25 cellular contexts compared by ENCODE assay signal in genomic region chr7:106901870-106902441, GRCh38. TPM values are rescaled to one million over a fixed set of nuclear protein-coding genes. Genes with fewer than 3 reads are reported as not detected.
A peak's percentile ranks its signal among the peaks of the same experiment; 100 is the strongest.
DNase-seq lines count a peak whose midpoint lies in the region; ATAC-seq and TF ChIP-seq lines count a peak whose summit lies in the region.
"Had no signal": no experiment of that assay in that cellular context is flagged by ENCODE, and none has a peak within 500 bp of the region (broad histone marks: within the 10 kb centered on the region; RNA-seq: fewer than 3 reads in every experiment).

No MANE protein-coding gene starts in this region.

- H3K9me3 ChIP-seq in CD4-positive, alpha-beta memory T cell (ENCODE audit: control insufficient read depth in 1 of 2, low read length in 2 of 2): no peaks in the 10 kb centered on the region
- no peaks in the 10 kb centered on the region for H3K9me3 ChIP-seq in naive thymus-derived CD4-positive, alpha-beta T cell (ENCODE audit: control insufficient read depth in 2 of 3, low read length in 3 of 3)
- H3K9me3 ChIP-seq: ascending aorta, lower lobe of right lung, pancreas, right lobe of liver, testis had no signal

- no peak for TF ChIP-seq CTCF in activated B cell treated with CpG ODN at 0.5 μM for 24 hours (IDR thresholded peaks at IDR 0.05)

- intact Hi-C loops in CD4-positive, alpha-beta memory T cell (cut with micrococcal nuclease): no loop called here
- intact Hi-C loops in activated B cell treated with CpG ODN at 0.5 μM for 24 hours (cut with micrococcal nuclease): no loop called here
- intact Hi-C loops in naive thymus-derived CD4-positive, alpha-beta T cell (cut with micrococcal nuclease): no loop called here

- H3K27me3 Mint-ChIP-seq in CD4-positive, alpha-beta memory T cell: no peaks in the 10 kb centered on the region
- H3K27me3 Mint-ChIP-seq in activated B cell treated with CpG ODN at 0.5 μM for 24 hours: no peaks in the 10 kb centered on the region
- H3K27me3 Mint-ChIP-seq in naive thymus-derived CD4-positive, alpha-beta T cell: no peaks in the 10 kb centered on the region

- peaks cover 0 to 9% (median 3%) of the 10 kb centered on the region in 8 donors for H3K9me3 Mint-ChIP-seq in CD4-positive, alpha-beta memory T cell
- peaks cover 4% of the 10 kb centered on the region for H3K9me3 Mint-ChIP-seq in activated B cell treated with CpG ODN at 0.5 μM for 24 hours
- H3K9me3 Mint-ChIP-seq in naive thymus-derived CD4-positive, alpha-beta T cell: peaks cover 0 to 21% (median 5%) of the 10 kb centered on the region in 11 donors

- peak; percentile 39 to 53 for DNase-seq in AML-193 (lab: John Stamatoyannopoulos, UW)
- DNase-seq in CD4-positive, alpha-beta memory T cell: no peak
- DNase-seq in activated B cell treated with CpG ODN at 0.5 μM for 24 hours: no peak
- DNase-seq in naive thymus-derived CD4-positive, alpha-beta T cell: no peak
- DNase-seq in dermis blood vessel endothelial cell: no peak
- DNase-seq in effector CD8-positive, alpha-beta T cell (lab: John Stamatoyannopoulos, UW): no peak
- DNase-seq in DMS153 (lab: John Stamatoyannopoulos, UW): no peak
- DNase-seq: activated effector memory CD4-positive, alpha-beta T cell treated with anti-CD3 and anti-CD28 coated beads, Interleukin-2, amount 50 U/mL, for 16 hours; DMS79 treated with DMSO at 0.1 percent for 48 hours; foreskin melanocyte; H9; KG1; lower lobe of right lung; NCI-H1048; NCI-H2081 treated with DMSO at 0.1 percent for 48 hours; NK-92 treated with Interleukin-12 subunit alpha and Interleukin-12 subunit beta, amount 100 ng/mL, for 24 hours; pancreas; right lobe of liver; T-helper 9 cell; testis had no signal

- peak overlapping the region; percentile 4 to 91 (median 58) for H3K27ac Mint-ChIP-seq in CD4-positive, alpha-beta memory T cell
- peak overlapping the region; percentile 11 for H3K27ac Mint-ChIP-seq in activated B cell treated with CpG ODN at 0.5 μM for 24 hours
- peak overlapping the region in 7 of 9 donors; percentile 1 to 83 (median 52) for H3K27ac Mint-ChIP-seq in naive thymus-derived CD4-positive, alpha-beta T cell
- H3K27ac Mint-ChIP-seq: H9 had no signal

- peaks cover 16% of the 10 kb centered on the region for H3K4me1 ChIP-seq in CD4-positive, alpha-beta memory T cell (ENCODE audit: insufficient read depth, low read length)
- peaks cover 4 to 5% of the 10 kb centered on the region in 2 donors for H3K4me1 ChIP-seq in naive thymus-derived CD4-positive, alpha-beta T cell (ENCODE audit: control insufficient read depth in 2 of 2, insufficient read depth in 2 of 2, low read length in 2 of 2)
- H3K4me1 ChIP-seq: ascending aorta, lower lobe of right lung, pancreas, right lobe of liver, testis had no signal

- ATAC-seq in activated B cell treated with CpG ODN at 0.5 μM for 24 hours (ENCODE audit: low read depth) (no peak), GM18867 (IDR thresholded peaks at IDR 0.05; ENCODE audit: unreplicated experiment) (no peak)
- no peak for ATAC-seq in naive thymus-derived CD4-positive, alpha-beta T cell
- ATAC-seq: lower lobe of right lung, pancreas had no signal

- POLR2A ChIA-PET in CD4-positive, alpha-beta memory T cell (lab: Charles Lee; ENCODE audit: partially characterized antibody): no interaction called here
- POLR2A ChIA-PET in activated B cell treated with CpG ODN at 0.5 μM for 24 hours (lab: Charles Lee): interaction anchor here (0.5 to 1.1 kb wide), 3 partner anchors 31 to 1368 kb away, joined by 3 to 5 read pairs (median 3); partner anchors contain the start of gene SYPL1
- POLR2A ChIA-PET in naive thymus-derived CD4-positive, alpha-beta T cell (lab: Charles Lee): interaction anchor here (0.6 kb wide), 1 partner anchor 33 kb away, joined by 3 read pairs; no protein-coding TSS in a partner anchor

- H3K36me3 Mint-ChIP-seq in CD4-positive, alpha-beta memory T cell: peaks cover 67 to 71% of the 10 kb centered on the region in 2 donors
- H3K36me3 Mint-ChIP-seq in activated B cell treated with CpG ODN at 0.5 μM for 24 hours (ENCODE audit: low read depth): peaks cover 73% of the 10 kb centered on the region
- peaks cover 24 to 70% (median 67%) of the 10 kb centered on the region in 5 donors for H3K36me3 Mint-ChIP-seq in naive thymus-derived CD4-positive, alpha-beta T cell

- peaks cover 16% of the 10 kb centered on the region for H3K36me3 ChIP-seq in CD4-positive, alpha-beta memory T cell (ENCODE audit: insufficient read depth, low read length)
- H3K36me3 ChIP-seq in naive thymus-derived CD4-positive, alpha-beta T cell (ENCODE audit: control insufficient read depth in 2 of 3, insufficient read depth in 3 of 3, low read length in 3 of 3): peaks cover 0 to 11% (median 0%) of the 10 kb centered on the region in 3 experiments
- H3K36me3 ChIP-seq: ascending aorta, pancreas, right lobe of liver had no signal

- H3K27ac ChIP-seq in CD4-positive, alpha-beta memory T cell (ENCODE audit: low read depth, low read length): no peak overlapping the region
- H3K27ac ChIP-seq in naive thymus-derived CD4-positive, alpha-beta T cell (ENCODE audit: low read depth, low read length): no peak overlapping the region
- H3K27ac ChIP-seq: ascending aorta, lower lobe of right lung, pancreas, right lobe of liver, SK-N-MC, testis had no signal

- H3K27me3 ChIP-seq in CD4-positive, alpha-beta memory T cell (ENCODE audit: insufficient read depth, low read length): no peaks in the 10 kb centered on the region
- H3K27me3 ChIP-seq in naive thymus-derived CD4-positive, alpha-beta T cell (ENCODE audit: control insufficient read depth in 2 of 2, insufficient read depth in 2 of 2, low read length in 2 of 2): no peaks in the 10 kb centered on the region
- H3K27me3 ChIP-seq: ascending aorta, pancreas, right lobe of liver, testis had no signal

- peaks cover 37 to 50% (median 44%) of the 10 kb centered on the region in 4 donors for H3K4me1 Mint-ChIP-seq in CD4-positive, alpha-beta memory T cell
- peaks cover 43% of the 10 kb centered on the region for H3K4me1 Mint-ChIP-seq in activated B cell treated with CpG ODN at 0.5 μM for 24 hours
- peaks cover 10 to 53% (median 43%) of the 10 kb centered on the region in 7 donors for H3K4me1 Mint-ChIP-seq in naive thymus-derived CD4-positive, alpha-beta T cell

- H3K4me3 Mint-ChIP-seq in CD4-positive, alpha-beta memory T cell: peak overlapping the region in 2 of 8 donors; percentile 11 to 13
- peak overlapping the region; percentile 35 for H3K4me3 Mint-ChIP-seq in activated B cell treated with CpG ODN at 0.5 μM for 24 hours
- peak overlapping the region in 2 of 10 donors; percentile 3 to 30 for H3K4me3 Mint-ChIP-seq in naive thymus-derived CD4-positive, alpha-beta T cell
- H3K4me3 Mint-ChIP-seq: H9 had no signal

- CTCF ChIA-PET in CD4-positive, alpha-beta memory T cell (lab: Charles Lee; ENCODE audit: partially characterized antibody): interaction anchor here (1.3 kb wide), 1 partner anchor 248 kb away, joined by 3 read pairs; no protein-coding TSS in a partner anchor
- CTCF ChIA-PET in activated B cell treated with CpG ODN at 0.5 μM for 24 hours (lab: Charles Lee): no interaction called here
- CTCF ChIA-PET in naive thymus-derived CD4-positive, alpha-beta T cell (lab: Charles Lee): no interaction called here

- H3K4me3 ChIP-seq in CD4-positive, alpha-beta memory T cell (ENCODE audit: low read length in 2 of 2): no peak overlapping the region
- no peak overlapping the region for H3K4me3 ChIP-seq in naive thymus-derived CD4-positive, alpha-beta T cell (ENCODE audit: low read length)
- H3K4me3 ChIP-seq: ascending aorta, lower lobe of right lung, pancreas, right lobe of liver, SK-N-MC, testis had no signal

RNA-seq across cellular contexts. Expression of gene PIK3CG, which starts 36.9 kb away (rescaled TPM):
- 10 to 100 TPM; 32.3 to 32.6 TPM for total RNA-seq in CD4-positive, alpha-beta memory T cell
- polyA plus RNA-seq in CD4-positive, alpha-beta memory T cell: 10 to 100 TPM; 15.3 to 19.2 TPM
- total RNA-seq in activated B cell treated with CpG ODN at 0.5 μM for 24 hours (62.0 and 63.6 TPM in 2 replicates), dermis blood vessel endothelial cell (4.1 and 6.6 TPM in 2 replicates)
- total RNA-seq in naive thymus-derived CD4-positive, alpha-beta T cell: 10 to 100 TPM; 25.1 to 54.9 (median 30.6) TPM
- polyA plus RNA-seq in naive thymus-derived CD4-positive, alpha-beta T cell: 10 to 100 TPM; 15.3 to 21.7 TPM
- total RNA-seq: H9, NCI-H460 had no signal
- polyA plus RNA-seq: keratinocyte had no signal

Comparison
In these comparisons a context has a peak if more than half of its experiments do, and no peak if none do; other contexts are left out.
1. DNase-seq: peak in AML-193 (2 of 2); none in CD4-positive, alpha-beta memory T cell (0 of 5), activated B cell treated with CpG ODN at 0.5 μM for 24 hours (single experiment), naive thymus-derived CD4-positive, alpha-beta T cell (0 of 9), dermis blood vessel endothelial cell (single experiment), effector CD8-positive, alpha-beta T cell (single experiment) and DMS153 (single experiment).
2. Peak in every context shown above with its lines, with median percentiles within 50 percentile points of each other: H3K27ac Mint-ChIP-seq.